15 cellular contexts compared by ENCODE assay signal in the genomic region with DNA sequence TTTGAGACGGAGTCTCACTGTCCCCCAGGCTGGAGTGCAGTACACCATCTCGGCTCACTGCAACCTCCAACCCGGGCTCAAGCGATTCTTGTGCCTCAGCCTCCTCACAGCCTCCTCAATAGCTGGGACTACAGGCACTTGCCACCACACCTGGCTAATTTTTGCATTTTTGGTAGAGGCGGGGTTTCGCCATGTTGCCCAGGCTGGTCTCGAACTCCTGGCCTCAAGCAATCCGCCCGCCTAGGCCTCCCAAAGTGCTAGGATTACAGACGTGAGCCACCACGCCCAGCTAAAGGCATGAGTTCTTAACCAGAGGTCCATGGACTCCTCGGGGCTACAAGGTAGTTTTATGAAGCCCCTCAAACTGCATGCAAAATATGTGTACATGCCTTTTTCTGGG. TPM values are rescaled to one million over a fixed set of nuclear protein-coding genes. Genes with fewer than 3 reads are reported as not detected.
DNase-seq lines count a peak whose midpoint lies in the region; ATAC-seq, FAIRE-seq and TF ChIP-seq lines count a peak whose summit lies in the region.
"Had no signal": no experiment of that assay in that cellular context is flagged by ENCODE, and none has a peak within 500 bp of the region (broad histone marks: within the 10 kb centered on the region; RNA-seq: fewer than 3 reads in every experiment).

No MANE protein-coding gene starts in this region.

- POLR2A ChIA-PET in H1 (lab: Charles Lee; ENCODE audit: partially characterized antibody), result interaction anchor here (0.6 to 14.0 kb wide), 8 partner anchors 6 to 125 kb away, joined by 4 to 133 read pairs (median 42); a partner anchor contains a TSS

- H3K36me3 ChIP-seq in GM23248 (ENCODE audit: low read depth), result peaks cover 17% of the 10 kb centered on the region
- H3K36me3 ChIP-seq in Loucy (ENCODE audit: insufficient read depth, low read length), result peaks cover 10% of the 10 kb centered on the region; the same call in 1 of the 2 replicates
- peaks cover 7 to 26% (median 10%) of the 10 kb centered on the region in 4 experiments for H3K36me3 ChIP-seq in H1 (ENCODE audit: control insufficient read depth in 2 of 4, insufficient read depth in 4 of 4, low read length in 3 of 4)

- H3K18ac ChIP-seq in H1 (ENCODE audit: extremely low read depth, low read length), result no peak overlapping the region

- H3K27ac ChIP-seq in GM23248 (peak overlapping the region; percentile 73; the same call in 1 of the 2 replicates), H1 (ENCODE audit: low read depth, low read length) (no peak overlapping the region)
- H3K27ac ChIP-seq: body of pancreas, sigmoid colon, tibial artery, WERI-Rb-1 had no signal

- no peak overlapping the region for H3K23ac ChIP-seq in H1 (ENCODE audit: insufficient read length)

- no peak overlapping the region for H3K56ac ChIP-seq in H1 (replicated peaks; ENCODE audit: insufficient read length, low read depth, low read length)

- no peak for TF ChIP-seq CTCF in Loucy (conservative IDR thresholded peaks at IDR 0.05; ENCODE audit: low read length)
- TF ChIP-seq CTCF in H1 (IDR thresholded peaks at IDR 0.05; ENCODE audit: control extremely low read depth in 1 of 3, insufficient read depth in 1 of 3, low read depth in 1 of 3, low read length in 3 of 3), result no peak
- no peak for TF ChIP-seq CTCF in neural crest cell (conservative IDR thresholded peaks at IDR 0.05)
- TF ChIP-seq CTCF in type B pancreatic cell (conservative IDR thresholded peaks at IDR 0.05), result no peak

- H3K9me3 ChIP-seq in GM23248 (ENCODE audit: low read depth), result no peaks in the 10 kb centered on the region
- no peaks in the 10 kb centered on the region for H3K9me3 ChIP-seq in Loucy (ENCODE audit: insufficient read depth, low read depth, low read length)
- no peaks in the 10 kb centered on the region for H3K9me3 ChIP-seq in H1 (ENCODE audit: insufficient read depth in 2 of 2, low read depth in 1 of 2, low read length in 1 of 2)
- H3K9me3 ChIP-seq: body of pancreas, mucosa of descending colon, sigmoid colon, tibial artery had no signal

- peaks cover 2% of the 10 kb centered on the region; the same call in 1 of the 2 replicates for H3K23me2 ChIP-seq in H1 (ENCODE audit: low read depth, low read length)

- no peak overlapping the region for H4K91ac ChIP-seq in H1 (replicated peaks; ENCODE audit: insufficient read length, low read length)

- no peak overlapping the region for H4K5ac ChIP-seq in H1 (ENCODE audit: insufficient read length, low read depth, low read length)

- no peak for FAIRE-seq in H1 (lab: Jason Lieb, UNC)
- FAIRE-seq: GM19239 had no signal

- H3K4me3 Mint-ChIP-seq in neural crest cell, result peak overlapping the region; percentile 82
- H3K4me3 Mint-ChIP-seq in type B pancreatic cell, result no peak overlapping the region

- in situ Hi-C loops in GM23248 (cut with MboI), result no loop called here

- CTCF ChIA-PET in H1 (lab: Charles Lee; ENCODE audit: partially characterized antibody), result interaction anchor here (1.2 to 18.0 kb wide), 3 partner anchors 9 to 74 kb away, joined by 3 to 224 read pairs (median 4); a partner anchor contains a TSS

- H3K4me3 ChIP-seq in GM23248 (peak overlapping the region; percentile 96), Loucy (ENCODE audit: low read length, poor library complexity, severe bottlenecking) (peak overlapping the region; percentile 88), H1 (ENCODE audit: extremely low read depth in 1 of 4, insufficient read depth in 2 of 4, low read depth in 3 of 4, low read length in 4 of 4) (peak overlapping the region in 1 of 4 experiments; percentile 95; a peak in 2 of 8 replicates)
- H3K4me3 ChIP-seq: body of pancreas, mucosa of descending colon had no signal

- H4K8ac ChIP-seq in H1 (ENCODE audit: extremely low read depth, insufficient read depth, low read length), result no peak overlapping the region

- H2BK12ac ChIP-seq in H1 (ENCODE audit: low read depth, low read length), result no peak overlapping the region

- H3F3A ChIP-seq in GM23248 (ENCODE audit: insufficient read depth), result peaks cover 34% of the 10 kb centered on the region
- H3F3A ChIP-seq in Loucy (ENCODE audit: low read depth), result no peaks in the 10 kb centered on the region

- TF ChIP-seq EP300 in H1 (IDR thresholded peaks at IDR 0.05; ENCODE audit: borderline replicate concordance in 1 of 2, low read depth in 2 of 2, low read length in 2 of 2), result no peak

- H3K9ac ChIP-seq in GM23248, result peak overlapping the region; percentile 89
- H3K9ac ChIP-seq in Loucy (ENCODE audit: low read depth, low read length, poor library complexity, severe bottlenecking), result peak overlapping the region; percentile 93
- no peak overlapping the region; a peak in 1 of 7 replicates for H3K9ac ChIP-seq in H1 (replicated peaks in 1 of 4; ENCODE audit: extremely low read depth in 1 of 4, low read depth in 3 of 4, low read length in 3 of 4)

- H3K36me3 Mint-ChIP-seq in neural crest cell (ENCODE audit: low read depth) (peaks cover 2% of the 10 kb centered on the region), type B pancreatic cell (peaks cover 9% of the 10 kb centered on the region)

- H3K9me3 Mint-ChIP-seq in neural crest cell (no peaks in the 10 kb centered on the region), type B pancreatic cell (no peaks in the 10 kb centered on the region)
- H3K9me3 Mint-ChIP-seq: H9 had no signal

- H3K27me3 Mint-ChIP-seq in neural crest cell (ENCODE audit: low read depth), result no peaks in the 10 kb centered on the region
- H3K27me3 Mint-ChIP-seq in type B pancreatic cell, result no peaks in the 10 kb centered on the region

- H3K4ac ChIP-seq in H1 (replicated peaks; ENCODE audit: insufficient read length, low read depth, low read length), result no peak overlapping the region

- H3K4me2 ChIP-seq in GM23248 (ENCODE audit: unreplicated experiment) (peak overlapping the region; percentile 98), Loucy (ENCODE audit: low read depth, low read length, poor library complexity, severe bottlenecking) (peak overlapping the region; percentile 75), H1 (ENCODE audit: insufficient read depth in 1 of 2, low read depth in 2 of 2, low read length in 2 of 2) (peak overlapping the region; percentile 81 to 82; a peak in 2 of 4 replicates)

- H2AK5ac ChIP-seq in H1 (ENCODE audit: low read depth, low read length), result no peak overlapping the region

- peaks cover 25% of the 10 kb centered on the region for H3K4me1 ChIP-seq in GM23248 (ENCODE audit: insufficient read depth)
- H3K4me1 ChIP-seq in Loucy (ENCODE audit: insufficient read depth, low read length, poor library complexity, severe bottlenecking), result peaks cover 47% of the 10 kb centered on the region
- peaks cover 4 to 14% (median 7%) of the 10 kb centered on the region in 4 experiments for H3K4me1 ChIP-seq in H1 (replicated peaks in 1 of 4; ENCODE audit: control insufficient read depth in 3 of 4, insufficient read depth in 4 of 4, low read length in 3 of 4)

- H3K9me2 ChIP-seq in GM23248 (ENCODE audit: insufficient read depth), result no peaks in the 10 kb centered on the region
- no peaks in the 10 kb centered on the region for H3K9me2 ChIP-seq in Loucy (replicated peaks; ENCODE audit: low read depth, low read length)

- DNase-seq in GM23248 (no peak), H1 (ENCODE audit: low read depth in 1 of 2, low spot score in 2 of 2) (no peak), neural crest cell (ENCODE audit: low read depth, low spot score) (no peak), type B pancreatic cell (ENCODE audit: extremely low spot score, unreplicated experiment) (no peak), HuH-7 (ENCODE audit: low spot score) (no peak)
- DNase-seq: activated CD8-positive, alpha-beta memory T cell treated with anti-CD3 and anti-CD28 coated beads, Interleukin-2, amount 50 U/mL, for 48 hours; body of pancreas; H9; mucosa of descending colon; sigmoid colon; tibial artery; WERI-Rb-1 had no signal

- no peak overlapping the region for H3K14ac ChIP-seq in H1 (ENCODE audit: insufficient read length)

- peaks cover 8% of the 10 kb centered on the region; the same call in 1 of the 2 replicates for H4K20me1 ChIP-seq in GM23248 (ENCODE audit: insufficient read depth)
- H4K20me1 ChIP-seq in Loucy (ENCODE audit: insufficient read depth, low read length, poor library complexity, severe bottlenecking), result peaks cover 66% of the 10 kb centered on the region
- peaks cover 5 to 15% of the 10 kb centered on the region in 2 experiments for H4K20me1 ChIP-seq in H1 (replicated peaks in 1 of 2; ENCODE audit: control insufficient read depth in 1 of 2, insufficient read depth in 2 of 2, low read length in 2 of 2)

- H3K4me1 Mint-ChIP-seq in neural crest cell (peaks cover 30% of the 10 kb centered on the region), type B pancreatic cell (ENCODE audit: unreplicated experiment) (peaks cover 27% of the 10 kb centered on the region)

- TF ChIP-seq RAD21 in H1 (IDR thresholded peaks at IDR 0.05 in 1 of 2, conservative IDR thresholded peaks at IDR 0.05 in 1 of 2; ENCODE audit: low read depth in 2 of 2, low read length in 2 of 2), result no peak

- H2BK20ac ChIP-seq in H1 (ENCODE audit: low read length), result no peak overlapping the region

- WGBS in GM23248 (ENCODE audit: low coverage in 1 of 2, low lambda C conversion rate in 2 of 2, missing lambda C conversion rate in 2 of 2), 2 experiments, result 85 to 92% methylated on average over 12 of the region's 12 CpGs
- 93% methylated on average over 12 of the region's 12 CpGs; no CpG with 5 or more reads in 1 of the 2 experiments for WGBS in H1 (ENCODE audit: extremely low coverage in 1 of 2, insufficient coverage in 1 of 2, insufficient read length in 1 of 2, insufficient replicate concordance in 2 of 2, low coverage in 1 of 2, low lambda C conversion rate in 2 of 2, missing lambda C conversion rate in 1 of 2), 2 experiments

- no peak overlapping the region for H2BK5ac ChIP-seq in H1 (ENCODE audit: low read depth, low read length)

- no peak overlapping the region for H2BK120ac ChIP-seq in H1 (replicated peaks; ENCODE audit: low read depth, low read length)

- H2AFZ ChIP-seq in GM23248 (no peak overlapping the region), Loucy (ENCODE audit: low read length) (no peak overlapping the region), H1 (ENCODE audit: low read length) (no peak overlapping the region)

- no peak for ATAC-seq in GM21619 (IDR thresholded peaks at IDR 0.05; ENCODE audit: unreplicated experiment)
- ATAC-seq: body of pancreas, mucosa of descending colon had no signal

- H3K79me2 ChIP-seq in GM23248 (ENCODE audit: insufficient read depth) (peaks cover 84% of the 10 kb centered on the region), Loucy (ENCODE audit: insufficient read depth, low read length) (peaks cover 93% of the 10 kb centered on the region), H1 (ENCODE audit: control insufficient read depth in 1 of 2, insufficient read depth in 2 of 2, low read length in 2 of 2) (peaks cover 43 to 85% of the 10 kb centered on the region in 2 experiments)

- H3K27me3 ChIP-seq in GM23248 (replicated peaks; ENCODE audit: insufficient read depth) (no peaks in the 10 kb centered on the region), Loucy (ENCODE audit: insufficient read depth, low read length, poor library complexity, severe bottlenecking) (no peaks in the 10 kb centered on the region), H1 (replicated peaks in 1 of 4; ENCODE audit: control insufficient read depth in 3 of 4, extremely low read depth in 1 of 4, insufficient read depth in 3 of 4, low read length in 3 of 4) (no peaks in the 10 kb centered on the region)
- H3K27me3 ChIP-seq: body of pancreas, sigmoid colon, tibial artery had no signal

- H3K27ac Mint-ChIP-seq in neural crest cell (ENCODE audit: unreplicated experiment) (no peak overlapping the region), type B pancreatic cell (no peak overlapping the region)
- H3K27ac Mint-ChIP-seq: H9 had no signal

- TF ChIP-seq POLR2A in H1 (IDR thresholded peaks at IDR 0.05; ENCODE audit: control extremely low read depth in 1 of 2, low read depth in 2 of 2, low read length in 2 of 2), result no peak

- H3K79me1 ChIP-seq in H1 (ENCODE audit: low read depth, low read length), result peaks cover 6% of the 10 kb centered on the region; the same call in 1 of the 2 replicates

- H2BK15ac ChIP-seq in H1 (ENCODE audit: low read length), result no peak overlapping the region

RNA-seq across cellular contexts. Expression of a gene that starts 2.1 kb away (rescaled TPM):
- total RNA-seq in GM23248 (2014; rRNA removed; shearing (Covaris generic)), result 53.6 and 65.1 TPM in 2 replicates
- 131 and 139 TPM in 2 replicates for polyA plus RNA-seq in GM23248 (2016; fragmentation: Nextera tagmentation; extraction: Ambion mirVana)
- total RNA-seq in H1 (2021; fragmentation: NEBNext Ultra II Directional; extraction: Animal tissue kit (Norgen Biotek cat#: 25700)), result 114 and 117 TPM in 2 replicates
- polyA plus RNA-seq in H1 (2011; rRNA removed), result 140 and 226 TPM in 2 replicates
- 160 TPM for polyA plus RNA-seq in H1 (2011; cell fraction: cytosol; rRNA removed)
- polyA plus RNA-seq in H1 (2011; cell fraction: nucleus; rRNA removed), result 50.3 TPM
- 129 to 246 TPM (median 145 TPM) in 4 replicates for polyA plus RNA-seq in H1 (2012, experiment 1 of 2)
- 27.3 TPM for polyA plus RNA-seq in H1 (2012, experiment 2 of 2)
- polyA plus RNA-seq in H1 (2013, experiment 1 of 2), result 185 TPM
- polyA plus RNA-seq in H1 (2013, experiment 2 of 2), result 206 TPM
- 25.1 and 38.6 TPM in 2 replicates for polyA minus RNA-seq in H1 (2011; rRNA and poly(A)+ RNA removed)
- 16.7 TPM for polyA minus RNA-seq in H1 (2011; cell fraction: cytosol; rRNA and poly(A)+ RNA removed)
- polyA minus RNA-seq in H1 (2011; cell fraction: nucleus; rRNA and poly(A)+ RNA removed), result 25.4 TPM
- 121 and 123 TPM in 2 replicates for total RNA-seq in neural crest cell
- total RNA-seq in type B pancreatic cell (ENCODE audit: low replicate concordance), result 51.4 and 75.9 TPM in 2 replicates

RNA-seq across cellular contexts. Expression of a gene that starts 2.4 kb away (rescaled TPM):
- 21.1 and 21.7 TPM in 2 replicates for total RNA-seq in GM23248 (2014; rRNA removed; shearing (Covaris generic))
- polyA plus RNA-seq in GM23248 (2016; fragmentation: Nextera tagmentation; extraction: Ambion mirVana) (86.6 and 87.7 TPM in 2 replicates), H1 (2011; rRNA removed) (50.4 and 65.6 TPM in 2 replicates)
- total RNA-seq in H1 (2021; fragmentation: NEBNext Ultra II Directional; extraction: Animal tissue kit (Norgen Biotek cat#: 25700)), result 34.1 and 39.0 TPM in 2 replicates
- 26.9 TPM for polyA plus RNA-seq in H1 (2011; cell fraction: cytosol; rRNA removed)
- polyA plus RNA-seq in H1 (2011; cell fraction: nucleus; rRNA removed), result 33.3 TPM
- 53.7 to 58.3 TPM (median 56.2 TPM) in 4 replicates for polyA plus RNA-seq in H1 (2012, experiment 1 of 2)
- polyA plus RNA-seq in H1 (2012, experiment 2 of 2), result 31.6 TPM
- polyA plus RNA-seq in H1 (2013, experiment 1 of 2), result 77.7 TPM
- polyA plus RNA-seq in H1 (2013, experiment 2 of 2), result 93.6 TPM
- polyA minus RNA-seq in H1 (2011; rRNA and poly(A)+ RNA removed), result 60.5 and 75.9 TPM in 2 replicates
- 23.1 TPM for polyA minus RNA-seq in H1 (2011; cell fraction: cytosol; rRNA and poly(A)+ RNA removed)
- 42.2 TPM for polyA minus RNA-seq in H1 (2011; cell fraction: nucleus; rRNA and poly(A)+ RNA removed)
- total RNA-seq in neural crest cell (32.6 and 33.3 TPM in 2 replicates), type B pancreatic cell (ENCODE audit: low replicate concordance) (50.9 and 76.1 TPM in 2 replicates)

RNA-seq across cellular contexts. Expression of a gene that starts 13.9 kb away (rescaled TPM):
- 38.7 and 43.8 TPM in 2 replicates for total RNA-seq in GM23248 (2014; rRNA removed; shearing (Covaris generic))
- polyA plus RNA-seq in GM23248 (2016; fragmentation: Nextera tagmentation; extraction: Ambion mirVana) (23.7 and 24.5 TPM in 2 replicates), H1 (2011; rRNA removed) (14.7 and 18.5 TPM in 2 replicates)
- total RNA-seq in H1 (2021; fragmentation: NEBNext Ultra II Directional; extraction: Animal tissue kit (Norgen Biotek cat#: 25700)), result 32.3 and 34.3 TPM in 2 replicates
- 13.0 TPM for polyA plus RNA-seq in H1 (2011; cell fraction: cytosol; rRNA removed)
- 11.6 TPM for polyA plus RNA-seq in H1 (2011; cell fraction: nucleus; rRNA removed)
- 25.1 to 28.7 TPM (median 26.4 TPM) in 4 replicates for polyA plus RNA-seq in H1 (2012, experiment 1 of 2)
- polyA plus RNA-seq in H1 (2012, experiment 2 of 2), result 14.0 TPM
- 18.1 TPM for polyA plus RNA-seq in H1 (2013, experiment 1 of 2)
- 22.4 TPM for polyA plus RNA-seq in H1 (2013, experiment 2 of 2)
- 9.6 and 13.2 TPM in 2 replicates for polyA minus RNA-seq in H1 (2011; rRNA and poly(A)+ RNA removed)
- 7.6 TPM for polyA minus RNA-seq in H1 (2011; cell fraction: cytosol; rRNA and poly(A)+ RNA removed)
- 9.3 TPM for polyA minus RNA-seq in H1 (2011; cell fraction: nucleus; rRNA and poly(A)+ RNA removed)
- total RNA-seq in neural crest cell (35.3 and 40.3 TPM in 2 replicates), type B pancreatic cell (ENCODE audit: low replicate concordance) (30.0 and 34.6 TPM in 2 replicates)

RNA-seq across cellular contexts. Expression of a gene that starts 27.3 kb away (rescaled TPM):
- total RNA-seq in GM23248 (2014; rRNA removed; shearing (Covaris generic)), result 17.6 and 26.3 TPM in 2 replicates
- polyA plus RNA-seq in GM23248 (2016; fragmentation: Nextera tagmentation; extraction: Ambion mirVana), result 13.8 and 15.7 TPM in 2 replicates
- 2.6 and 2.7 TPM in 2 replicates for total RNA-seq in H1 (2021; fragmentation: NEBNext Ultra II Directional; extraction: Animal tissue kit (Norgen Biotek cat#: 25700))
- polyA plus RNA-seq in H1 (2011; rRNA removed), result 2.8 and 3.3 TPM in 2 replicates
- polyA plus RNA-seq in H1 (2011; cell fraction: cytosol; rRNA removed), result 3.1 TPM
- 7.1 TPM for polyA plus RNA-seq in H1 (2011; cell fraction: nucleus; rRNA removed)
- 2.7 to 3.2 TPM (median 2.9 TPM) in 4 replicates for polyA plus RNA-seq in H1 (2012, experiment 1 of 2)
- 2.0 TPM for polyA plus RNA-seq in H1 (2012, experiment 2 of 2)
- polyA plus RNA-seq in H1 (2013, experiment 1 of 2), result 2.3 TPM
- polyA plus RNA-seq in H1 (2013, experiment 2 of 2), result 2.1 TPM
- 1.5 and 1.6 TPM in 2 replicates for polyA minus RNA-seq in H1 (2011; rRNA and poly(A)+ RNA removed)
- polyA minus RNA-seq in H1 (2011; cell fraction: cytosol; rRNA and poly(A)+ RNA removed), result 2.5 TPM
- polyA minus RNA-seq in H1 (2011; cell fraction: nucleus; rRNA and poly(A)+ RNA removed), result 3.5 TPM
- not detected in 2 replicates for total RNA-seq in neural crest cell
- 0.38 and 0.48 TPM in 2 replicates for total RNA-seq in type B pancreatic cell (ENCODE audit: low replicate concordance)

Comparison
In these comparisons a context has a peak if more than half of its experiments do, and no peak if none do; other contexts are left out.
1. H3K9ac ChIP-seq: peak in GM23248 (single experiment) and Loucy (single experiment); none in H1 (0 of 4).
2. Peak in every context shown above with its lines, with median percentiles within 50 percentile points of each other: H3K4me2 ChIP-seq.